Comparison of ENCODE assay signal across 8 cellular contexts in the genomic region with DNA sequence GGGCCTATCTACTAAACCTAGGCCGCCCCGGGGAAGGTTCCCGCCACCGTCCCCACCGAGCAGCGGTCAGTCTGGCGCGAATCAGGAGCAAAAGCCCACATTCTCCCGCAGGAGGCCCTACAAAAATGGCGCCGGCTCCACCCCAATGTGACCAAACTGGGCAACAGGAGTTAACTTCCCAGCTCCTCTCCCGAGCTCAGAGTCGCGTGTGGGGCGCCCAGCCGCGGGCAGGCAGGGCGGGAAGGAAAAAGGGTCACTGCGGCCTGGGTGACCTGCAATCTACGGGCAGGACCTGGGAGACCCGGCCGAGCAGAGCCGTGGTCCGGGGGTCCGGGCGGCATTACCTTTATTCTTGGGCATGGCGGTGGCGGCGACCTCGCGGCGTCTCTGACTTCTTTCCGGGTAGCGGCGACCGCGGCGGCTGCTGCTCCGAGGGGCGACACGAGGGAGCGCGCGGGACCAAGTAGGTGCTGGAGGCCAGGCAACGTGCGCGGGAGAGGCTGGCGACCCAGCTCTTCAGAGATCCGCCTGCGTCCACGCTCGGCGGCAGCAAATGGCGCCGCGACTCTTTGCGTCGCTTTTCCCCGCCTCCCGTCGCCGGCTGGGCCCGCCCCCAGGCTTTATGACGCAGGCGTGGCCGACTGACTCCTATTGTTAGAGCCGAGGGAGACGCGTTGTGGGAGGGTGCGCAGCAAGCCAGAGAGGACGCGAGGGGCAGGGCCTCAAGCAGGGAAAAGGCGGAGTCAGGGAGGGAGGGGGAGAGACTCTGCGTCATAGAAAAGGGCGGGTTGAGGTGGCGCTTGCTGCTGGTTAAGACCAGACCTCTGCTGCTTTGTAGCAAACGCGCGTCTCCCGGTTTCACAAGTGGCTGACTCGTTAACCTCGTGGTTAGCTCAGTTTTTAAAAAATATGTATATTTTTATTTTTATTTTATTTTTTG. TPM values are rescaled to one million over a fixed set of nuclear protein-coding genes. Genes with fewer than 3 reads are reported as not detected.
DNase-seq lines count a peak whose midpoint lies in the region; ATAC-seq and TF ChIP-seq lines count a peak whose summit lies in the region.

A gene with protein sequence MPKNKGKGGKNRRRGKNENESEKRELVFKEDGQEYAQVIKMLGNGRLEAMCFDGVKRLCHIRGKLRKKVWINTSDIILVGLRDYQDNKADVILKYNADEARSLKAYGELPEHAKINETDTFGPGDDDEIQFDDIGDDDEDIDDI (minus strand): TSS at position 558 of the 940 bp plus-strand sequence. CDS start 198 bp downstream, at position 360.

- peaks cover 4 to 7% of the 10 kb centered on the region in 2 donors for H3K36me3 ChIP-seq in left lung

- peak within 1 kb of the TSS; percentile 93 for H3K27ac Mint-ChIP-seq in dendritic cell treated with granulocyte-macrophage colony-stimulating factor and Interleukin-4, amounts not matched to agents 40 ng/mL and 50 ng/mL, for 4 days

- H3K27me3 ChIP-seq in left lung, result no peaks in the 10 kb centered on the region

- peak within 1 kb of the TSS; percentile 84 to 86 for H3K27ac ChIP-seq in left lung

- peaks cover 2 to 5% of the 10 kb centered on the region in 2 donors for H3K4me1 ChIP-seq in left lung

- H3K4me3 Mint-ChIP-seq in dendritic cell treated with granulocyte-macrophage colony-stimulating factor and Interleukin-4, amounts not matched to agents 40 ng/mL and 50 ng/mL, for 4 days, result peak within 1 kb of the TSS; percentile 85

- no peaks in the 10 kb centered on the region for H3K9me3 ChIP-seq in left lung

- ATAC-seq in GM19372 (IDR thresholded peaks at IDR 0.05; ENCODE audit: low read depth, unreplicated experiment), result peak; percentile 95
- peak; percentile 99 for ATAC-seq in HG03558 (IDR thresholded peaks at IDR 0.05; ENCODE audit: extremely low read depth, unreplicated experiment)
- peak; percentile 99 for ATAC-seq in left lung

- TF ChIP-seq CTCF in left lung (IDR thresholded peaks at IDR 0.05), result no peak

- intact Hi-C loops in dendritic cell treated with granulocyte-macrophage colony-stimulating factor and Interleukin-4, amounts not matched to agents 40 ng/mL and 50 ng/mL, for 4 days (cut with micrococcal nuclease), result loop anchor here (5.0 kb wide), 1 partner anchor 126 kb away; a partner anchor contains a TSS
- intact Hi-C loops in left lung (cut with DNase I), result no loop called here

- DNase-seq in C1 segment of cervical spinal cord (lab: John Stamatoyannopoulos, UW), result peak; percentile 62 to 99 (median 95)
- DNase-seq in NCI-H748 treated with DMSO at 0.1 percent for 48 hours (lab: John Stamatoyannopoulos, UW), result peak; percentile 90
- DNase-seq in activated CD4-positive, alpha-beta T cell treated with anti-CD3 and anti-CD28 coated beads, Interleukin-2, amount 50 U/mL, for 24 hours (ENCODE audit: low read depth in 1 of 2, low spot score in 1 of 2), result peak; percentile 83 to 92
- peak; percentile 96 to 100 for DNase-seq in left lung
- peak; percentile 84 to 96 for DNase-seq in stimulated activated CD4-positive, alpha-beta T cell treated with anti-CD3 and anti-CD28 coated beads, Interleukin-2, amount 100 ng/mL, for 48 hours

- H3K4me3 ChIP-seq in left lung, result peak within 1 kb of the TSS; percentile 62 to 80

- H3K9me3 Mint-ChIP-seq in dendritic cell treated with granulocyte-macrophage colony-stimulating factor and Interleukin-4, amounts not matched to agents 40 ng/mL and 50 ng/mL, for 4 days, result no peaks in the 10 kb centered on the region

- peaks cover 13% of the 10 kb centered on the region for H3K4me1 Mint-ChIP-seq in dendritic cell treated with granulocyte-macrophage colony-stimulating factor and Interleukin-4, amounts not matched to agents 40 ng/mL and 50 ng/mL, for 4 days (ENCODE audit: low read depth)

- H3K36me3 Mint-ChIP-seq in dendritic cell treated with granulocyte-macrophage colony-stimulating factor and Interleukin-4, amounts not matched to agents 40 ng/mL and 50 ng/mL, for 4 days (ENCODE audit: low read depth), result peaks cover 26% of the 10 kb centered on the region

- H3K27me3 Mint-ChIP-seq in dendritic cell treated with granulocyte-macrophage colony-stimulating factor and Interleukin-4, amounts not matched to agents 40 ng/mL and 50 ng/mL, for 4 days, result no peaks in the 10 kb centered on the region

RNA-seq across cellular contexts. Expression of the gene that starts here (rescaled TPM):
- 10 to 100 TPM; 87.4 to 97.2 TPM for total RNA-seq in left lung

Comparison
In these comparisons a context has a peak if more than half of its experiments do, and no peak if none do; other contexts are left out.
1. Peak in every context shown above with its lines: DNase-seq, ATAC-seq, H3K4me3 ChIP-seq and H3K27ac ChIP-seq.